Comparison of ENCODE assay signal across 12 cellular contexts in genomic region chr10:110529596-110530011, GRCh38. TPM values are rescaled to one million over a fixed set of nuclear protein-coding genes. Genes with fewer than 3 reads are reported as not detected.
DNase-seq lines count a peak whose midpoint lies in the region; ATAC-seq lines count a peak whose summit lies in the region.
"Had no signal": no experiment of that assay in that cellular context is flagged by ENCODE, and none has a peak within 500 bp of the region (broad histone marks: within the 10 kb centered on the region; RNA-seq: fewer than 3 reads in every experiment).

No MANE protein-coding gene starts in this region.

- H2BK12ac ChIP-seq in mesenchymal stem cell (ENCODE audit: low read length in 2 of 2): no peak overlapping the region

- H3K9me3 ChIP-seq in CD4-positive, alpha-beta memory T cell (ENCODE audit: control insufficient read depth in 1 of 2, low read length in 2 of 2): no peaks in the 10 kb centered on the region
- no peaks in the 10 kb centered on the region for H3K9me3 ChIP-seq in mesenchymal stem cell (ENCODE audit: control insufficient read depth, low read length)

- no peak overlapping the region for H3K4me3 ChIP-seq in CD4-positive, alpha-beta memory T cell (ENCODE audit: low read length in 2 of 2)
- H3K4me3 ChIP-seq in mesenchymal stem cell (ENCODE audit: insufficient read depth in 1 of 2, low read depth in 1 of 2, low read length in 2 of 2): no peak overlapping the region

- H3K14ac ChIP-seq in mesenchymal stem cell (ENCODE audit: low read length in 2 of 2): no peak overlapping the region

- intact Hi-C loops in CD4-positive, alpha-beta memory T cell (cut with micrococcal nuclease): loop anchor here (2.0 kb wide), 2 partner anchors 17 to 27 kb away; no protein-coding TSS in a partner anchor

- H2BK5ac ChIP-seq in mesenchymal stem cell (ENCODE audit: low read depth, low read length, poor library complexity, severe bottlenecking): no peak overlapping the region

- H3K9ac ChIP-seq in mesenchymal stem cell (ENCODE audit: low read length): peak overlapping the region; percentile 61

- no peaks in the 10 kb centered on the region for H3K27me3 Mint-ChIP-seq in CD4-positive, alpha-beta memory T cell
- no peaks in the 10 kb centered on the region for H3K27me3 Mint-ChIP-seq in activated naive CD4-positive, alpha-beta T cell treated with anti-CD3 and anti-CD28 coated beads, Interleukin-2, amount 50 U/mL, for 24 hours

- CTCF ChIA-PET in CD4-positive, alpha-beta memory T cell (lab: Charles Lee; ENCODE audit: partially characterized antibody): interaction anchor here (1.2 to 1.8 kb wide), 6 partner anchors 15 to 174 kb away, joined by 3 to 6 read pairs (median 3); no protein-coding TSS in a partner anchor

- WGBS in mesenchymal stem cell: 14% methylated on average over 6 of the region's 6 CpGs

- H3K36me3 Mint-ChIP-seq in CD4-positive, alpha-beta memory T cell: no peaks in the 10 kb centered on the region
- H3K36me3 Mint-ChIP-seq in activated naive CD4-positive, alpha-beta T cell treated with anti-CD3 and anti-CD28 coated beads, Interleukin-2, amount 50 U/mL, for 24 hours: peaks cover 2% of the 10 kb centered on the region
- H3K36me3 Mint-ChIP-seq: activated naive CD4-positive, alpha-beta T cell treated with anti-CD3 and anti-CD28 coated beads, Interleukin-2, amount 50 U/mL, for 72 hours had no signal

- H2BK120ac ChIP-seq in mesenchymal stem cell (ENCODE audit: low read depth, low read length): no peak overlapping the region

- H3K18ac ChIP-seq in mesenchymal stem cell (ENCODE audit: low read depth in 1 of 2, low read length in 2 of 2): no peak overlapping the region

- no peak overlapping the region for H3K4me2 ChIP-seq in mesenchymal stem cell (ENCODE audit: low read length, poor library complexity, severe bottlenecking)

- H3K27me3 ChIP-seq in CD4-positive, alpha-beta memory T cell (ENCODE audit: insufficient read depth, low read length): no peaks in the 10 kb centered on the region
- no peaks in the 10 kb centered on the region for H3K27me3 ChIP-seq in mesenchymal stem cell (ENCODE audit: control insufficient read depth in 1 of 2, insufficient read depth in 1 of 2, low read length in 2 of 2)

- DNase-seq in CD4-positive, alpha-beta memory T cell: peak in 3 of 5 donors; percentile 14 to 57 (median 20)
- no peak for DNase-seq in mesenchymal stem cell
- DNase-seq in GM19240 (ENCODE audit: insufficient read length, low spot score): no peak
- DNase-seq in NCI-H1417 (lab: John Stamatoyannopoulos, UW): no peak
- DNase-seq in iPS-NIHi7 (ENCODE audit: extremely low spot score): no peak
- DNase-seq: NCI-H1436, SIG-M5 had no signal

- H3K9me3 Mint-ChIP-seq in CD4-positive, alpha-beta memory T cell: no peaks in the 10 kb centered on the region
- H3K9me3 Mint-ChIP-seq in activated naive CD4-positive, alpha-beta T cell treated with anti-CD3 and anti-CD28 coated beads, Interleukin-2, amount 50 U/mL, for 24 hours: no peaks in the 10 kb centered on the region
- H3K9me3 Mint-ChIP-seq: activated naive CD4-positive, alpha-beta T cell treated with anti-CD3 and anti-CD28 coated beads, Interleukin-2, amount 50 U/mL, for 72 hours; neural crest cell had no signal

- no peak overlapping the region for H4K91ac ChIP-seq in mesenchymal stem cell (ENCODE audit: low read length)

- peak overlapping the region; percentile 88 for H2AK5ac ChIP-seq in mesenchymal stem cell (ENCODE audit: low read length, severe bottlenecking)

- H3K27ac ChIP-seq in CD4-positive, alpha-beta memory T cell (ENCODE audit: low read depth, low read length): no peak overlapping the region
- peak overlapping the region; percentile 63 for H3K27ac ChIP-seq in mesenchymal stem cell (ENCODE audit: low read length, poor library complexity, severe bottlenecking)

- peaks cover 19 to 34% (median 28%) of the 10 kb centered on the region in 4 donors for H3K4me1 Mint-ChIP-seq in CD4-positive, alpha-beta memory T cell
- H3K4me1 Mint-ChIP-seq in activated naive CD4-positive, alpha-beta T cell treated with anti-CD3 and anti-CD28 coated beads, Interleukin-2, amount 50 U/mL, for 24 hours: peaks cover 45% of the 10 kb centered on the region

- H4K8ac ChIP-seq in mesenchymal stem cell (ENCODE audit: low read length): peak overlapping the region; percentile 12

- peaks cover 1% of the 10 kb centered on the region for H3K79me1 ChIP-seq in mesenchymal stem cell (replicated peaks; ENCODE audit: low read length, poor library complexity, severe bottlenecking)

- POLR2A ChIA-PET in CD4-positive, alpha-beta memory T cell (lab: Charles Lee; ENCODE audit: partially characterized antibody): interaction anchor here (1.1 kb wide), 2 partner anchors 26 to 31 kb away, joined by 4 to 6 read pairs; no protein-coding TSS in a partner anchor

- peak; percentile 20 for ATAC-seq in HG02610 (IDR thresholded peaks at IDR 0.05; ENCODE audit: unreplicated experiment)
- ATAC-seq in GM19397 (IDR thresholded peaks at IDR 0.05; ENCODE audit: unreplicated experiment): no peak

- H3K23ac ChIP-seq in mesenchymal stem cell (ENCODE audit: low read length in 2 of 2): no peak overlapping the region

- H3K4me1 ChIP-seq in CD4-positive, alpha-beta memory T cell (ENCODE audit: insufficient read depth, low read length): peaks cover 27% of the 10 kb centered on the region
- H3K4me1 ChIP-seq in mesenchymal stem cell (ENCODE audit: control insufficient read depth, insufficient read depth, low read depth, low read length): peaks cover 18% of the 10 kb centered on the region

- no peak overlapping the region for H2AFZ ChIP-seq in mesenchymal stem cell (ENCODE audit: low read depth, low read length)

- peak overlapping the region; percentile 35 to 80 (median 64) for H3K4me3 Mint-ChIP-seq in CD4-positive, alpha-beta memory T cell
- peak overlapping the region; percentile 46 for H3K4me3 Mint-ChIP-seq in activated naive CD4-positive, alpha-beta T cell treated with anti-CD3 and anti-CD28 coated beads, Interleukin-2, amount 50 U/mL, for 24 hours
- H3K4me3 Mint-ChIP-seq: neural crest cell had no signal

- H3K4ac ChIP-seq in mesenchymal stem cell (ENCODE audit: low read depth in 1 of 2, low read length in 2 of 2): no peak overlapping the region

- H3K27ac Mint-ChIP-seq in CD4-positive, alpha-beta memory T cell: peak overlapping the region; percentile 47 to 86 (median 74)
- peak overlapping the region; percentile 86 for H3K27ac Mint-ChIP-seq in activated naive CD4-positive, alpha-beta T cell treated with anti-CD3 and anti-CD28 coated beads, Interleukin-2, amount 50 U/mL, for 24 hours

- H2BK15ac ChIP-seq in mesenchymal stem cell (ENCODE audit: low read depth, poor library complexity, severe bottlenecking): no peak overlapping the region

- H3K36me3 ChIP-seq in CD4-positive, alpha-beta memory T cell (ENCODE audit: insufficient read depth, low read length): no peaks in the 10 kb centered on the region
- H3K36me3 ChIP-seq in mesenchymal stem cell (ENCODE audit: control insufficient read depth in 1 of 2, insufficient read depth in 2 of 2, low read depth in 1 of 2, low read length in 2 of 2): peaks cover 0 to 3% of the 10 kb centered on the region in 2 experiments

RNA-seq across cellular contexts. Expression of gene DUSP5, which starts 31.9 kb away (rescaled TPM):
- 1 to 10 TPM; 3.5 to 3.8 TPM for total RNA-seq in CD4-positive, alpha-beta memory T cell
- 10 to 100 TPM; 10.6 to 33.7 TPM for polyA plus RNA-seq in CD4-positive, alpha-beta memory T cell
- polyA plus RNA-seq in mesenchymal stem cell (2013, experiment 1 of 2): 4.4 TPM
- 4.4 TPM for polyA plus RNA-seq in mesenchymal stem cell (2013, experiment 2 of 2)

RNA-seq across cellular contexts. Expression of gene SMC3, which starts 37.9 kb away (rescaled TPM):
- 10 to 100 TPM; 53.4 to 59.5 TPM for total RNA-seq in CD4-positive, alpha-beta memory T cell
- 10 to 100 TPM; 43.8 to 96.1 TPM for polyA plus RNA-seq in CD4-positive, alpha-beta memory T cell
- polyA plus RNA-seq in mesenchymal stem cell (2013, experiment 1 of 2): 19.1 TPM
- polyA plus RNA-seq in mesenchymal stem cell (2013, experiment 2 of 2): 19.0 TPM

Comparison
In these comparisons a context has a peak if more than half of its experiments do, and no peak if none do; other contexts are left out.
1. DNase-seq: peak in CD4-positive, alpha-beta memory T cell (3 of 5); none in mesenchymal stem cell (single experiment), GM19240 (single experiment), NCI-H1417 (0 of 3) and iPS-NIHi7 (single experiment).